In the genomic region with DNA sequence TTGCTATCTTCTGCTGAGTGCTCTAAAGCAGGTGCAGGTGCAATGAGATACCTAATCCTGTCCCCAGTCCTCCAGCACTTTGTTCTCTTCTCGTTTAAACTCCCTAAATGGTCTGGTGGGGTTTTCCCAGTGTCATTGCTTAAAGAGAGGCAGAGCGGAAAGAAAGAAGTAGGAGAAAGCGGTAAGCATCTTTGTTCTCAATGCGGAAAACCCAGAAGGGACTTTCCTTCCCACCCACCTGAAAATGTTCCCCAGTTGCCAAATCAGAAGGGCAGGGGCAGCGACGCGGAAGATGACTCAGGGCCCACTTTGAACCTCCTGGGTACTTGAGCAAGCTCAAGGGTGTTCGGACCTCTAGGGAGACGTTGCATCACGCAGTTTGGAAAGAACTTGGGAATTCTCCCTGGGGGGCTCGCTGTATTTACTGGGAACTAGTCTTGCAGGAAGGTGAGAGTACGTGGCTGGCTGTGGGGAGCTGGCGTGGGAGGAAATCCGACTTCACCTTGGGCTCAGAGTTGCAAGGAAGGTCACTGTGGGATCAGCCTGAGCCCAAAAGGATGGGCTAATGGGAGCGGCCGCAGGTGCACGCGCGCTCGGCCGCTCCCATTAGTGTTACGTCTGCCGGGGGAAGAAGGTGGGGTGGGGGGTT, we compare ENCODE assay signal across 8 cellular contexts. TPM values are rescaled to one million over a fixed set of nuclear protein-coding genes. Genes with fewer than 3 reads are reported as not detected.
DNase-seq lines count a peak whose midpoint lies in the region; ATAC-seq and TF ChIP-seq lines count a peak whose summit lies in the region.

No MANE protein-coding gene starts in this region.

- peaks cover 94% of the 10 kb centered on the region for H3K27me3 Mint-ChIP-seq in endodermal cell (ENCODE audit: insufficient read depth)

- TF ChIP-seq CTCF in endodermal cell (conservative IDR thresholded peaks at IDR 0.05) (no peak), psoas muscle (IDR thresholded peaks at IDR 0.05) (no peak)

- intact Hi-C loops in psoas muscle (cut with DNase I), result no loop called here

- WGBS in endodermal cell (ENCODE audit: insufficient coverage in 1 of 2, insufficient read length in 1 of 2), 2 experiments, result 7 to 22% methylated on average over 10 to 23 of the region's 23 CpGs
- 32 to 40% (median 36%) methylated on average over 21 to 23 of the region's 23 CpGs for WGBS in psoas muscle, 3 donors

- H3K9me3 ChIP-seq in endodermal cell (ENCODE audit: control insufficient read depth, low read length) (no peaks in the 10 kb centered on the region), psoas muscle (no peaks in the 10 kb centered on the region)

- peak overlapping the region; percentile 55 for H3K4me3 Mint-ChIP-seq in endodermal cell

- no peak overlapping the region for H3K27ac ChIP-seq in endodermal cell (ENCODE audit: low read depth, low read length)
- H3K27ac ChIP-seq in psoas muscle, result no peak overlapping the region

- ATAC-seq in HG03064 (IDR thresholded peaks at IDR 0.05; ENCODE audit: low read depth, unreplicated experiment) (peak; percentile 19), psoas muscle (no peak)

- peaks cover 29% of the 10 kb centered on the region for H3K4me1 Mint-ChIP-seq in endodermal cell

- no peaks in the 10 kb centered on the region for H3K36me3 ChIP-seq in endodermal cell (ENCODE audit: control insufficient read depth, insufficient read depth, low read length)
- H3K36me3 ChIP-seq in psoas muscle (ENCODE audit: insufficient read depth in 1 of 2, low read depth in 1 of 2), result no peaks in the 10 kb centered on the region

- no peaks in the 10 kb centered on the region for H3K36me3 Mint-ChIP-seq in endodermal cell (ENCODE audit: low read depth)

- no peak overlapping the region for H3K27ac Mint-ChIP-seq in endodermal cell

- peaks cover under 1% of the 10 kb centered on the region for H3K9me3 Mint-ChIP-seq in endodermal cell

- peak; percentile 43 for DNase-seq in NCI-H1105 treated with DMSO at 0.1 percent for 48 hours (lab: John Stamatoyannopoulos, UW)
- no peak for DNase-seq in NCI-H1105 (lab: John Stamatoyannopoulos, UW)
- DNase-seq in activated CD4-positive, alpha-beta T cell treated with anti-CD3 and anti-CD28 coated beads for 1 hour, result peak; percentile 26
- DNase-seq in endodermal cell, result no peak
- no peak for DNase-seq in psoas muscle
- no peak for DNase-seq in LoVo (ENCODE audit: low spot score)
- no peak for DNase-seq in NCI-H1048 (lab: John Stamatoyannopoulos, UW)

- no peak overlapping the region for H3K9ac ChIP-seq in endodermal cell (ENCODE audit: extremely low read depth, low read length, poor library complexity, severe bottlenecking)

- H3K4me1 ChIP-seq in endodermal cell (ENCODE audit: control insufficient read depth, insufficient read depth, low read length) (peaks cover 21% of the 10 kb centered on the region), psoas muscle (no peaks in the 10 kb centered on the region)

- peaks cover 97% of the 10 kb centered on the region for H3K27me3 ChIP-seq in endodermal cell (ENCODE audit: control insufficient read depth, insufficient read depth, low read length, poor library complexity, severe bottlenecking)
- H3K27me3 ChIP-seq in psoas muscle (ENCODE audit: insufficient read depth in 3 of 3, low read length in 2 of 3), result peaks cover 0 to 32% (median 8%) of the 10 kb centered on the region in 3 donors

- H3K4me3 ChIP-seq in endodermal cell (ENCODE audit: low read length) (no peak overlapping the region), psoas muscle (peak overlapping the region; percentile 68)

RNA-seq across cellular contexts. Expression of a gene that starts 0.6 kb away (rescaled TPM):
- total RNA-seq in endodermal cell (not detected), psoas muscle (under 1 TPM in 3 of 4 donors, not detected in 1; 0.06 to 0.29 (median 0.19) TPM)
- 0.32 TPM for polyA plus RNA-seq in endodermal cell (2013, experiment 1 of 2)
- 0.33 TPM for polyA plus RNA-seq in endodermal cell (2013, experiment 2 of 2)
- polyA plus RNA-seq in psoas muscle, result under 1 TPM in 2 of 3 donors, not detected in 1; 0.06 to 0.10 TPM

Comparison
In these comparisons a context has a peak if more than half of its experiments do, and no peak if none do; other contexts are left out.
1. DNase-seq: peak in NCI-H1105 treated with DMSO at 0.1 percent for 48 hours (single experiment) and activated CD4-positive, alpha-beta T cell treated with anti-CD3 and anti-CD28 coated beads for 1 hour (single experiment); none in NCI-H1105 (single experiment), endodermal cell (single experiment), psoas muscle (0 of 2), LoVo (single experiment) and NCI-H1048 (single experiment).